Comparison of ENCODE assay signal across 20 cellular contexts in the genomic region with DNA sequence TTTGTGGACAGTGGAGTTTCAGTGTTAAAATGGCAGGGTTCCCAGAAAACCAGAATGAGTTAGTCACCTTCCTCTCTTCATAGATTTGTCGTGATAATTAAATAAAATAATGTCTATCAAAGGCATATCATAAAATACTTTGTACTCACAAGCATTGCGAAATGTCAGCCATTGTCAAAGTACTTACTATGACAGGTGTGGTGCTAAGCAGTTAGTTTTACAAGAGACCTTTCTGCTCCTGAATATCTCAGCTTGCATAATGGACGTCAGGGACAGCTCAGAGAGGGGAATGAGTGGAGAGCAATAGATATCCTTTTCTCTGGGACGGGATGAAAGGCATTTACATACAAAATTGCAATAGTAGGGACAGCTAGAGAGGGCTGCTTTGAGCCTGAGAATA.
DNase-seq lines count a peak whose midpoint lies in the region; ATAC-seq and TF ChIP-seq lines count a peak whose summit lies in the region.
"Had no signal": no experiment of that assay in that cellular context is flagged by ENCODE, and none has a peak within 500 bp of the region (broad histone marks: within the 10 kb centered on the region; RNA-seq: fewer than 3 reads in every experiment).

No MANE protein-coding gene starts in this region.

- H3K18ac ChIP-seq in mesenchymal stem cell (ENCODE audit: low read depth in 1 of 2, low read length in 2 of 2): no peak overlapping the region

- H3K27me3 ChIP-seq in colonic mucosa (no peaks in the 10 kb centered on the region), mesenchymal stem cell (ENCODE audit: control insufficient read depth in 1 of 2, insufficient read depth in 1 of 2, low read length in 2 of 2) (no peaks in the 10 kb centered on the region)
- H3K27me3 ChIP-seq: MG63, Peyer's patch, SJCRH30 had no signal

- 57% methylated on average over 3 of the region's 4 CpGs for WGBS in mesenchymal stem cell

- intact Hi-C loops in colonic mucosa (cut with DNase I): no loop called here

- H3K14ac ChIP-seq in mesenchymal stem cell (ENCODE audit: low read length in 2 of 2): no peak overlapping the region

- no peak overlapping the region for H3K4me3 ChIP-seq in colonic mucosa
- H3K4me3 ChIP-seq in mesenchymal stem cell (ENCODE audit: insufficient read depth in 1 of 2, low read depth in 1 of 2, low read length in 2 of 2): no peak overlapping the region
- H3K4me3 ChIP-seq: MG63, Peyer's patch, SJCRH30 had no signal

- DNase-seq in NCI-H510A treated with DMSO at 0.1 percent for 48 hours (lab: John Stamatoyannopoulos, UW) (peak; percentile 12), NCI-H510A (lab: John Stamatoyannopoulos, UW) (no peak), NCI-H187 treated with DMSO at 0.1 percent for 48 hours (lab: John Stamatoyannopoulos, UW) (peak; percentile 50), colonic mucosa (peak; percentile 19), mesenchymal stem cell (no peak), GM13976 (ENCODE audit: low spot score) (no peak)
- DNase-seq in activated T-cell treated with anti-CD3 and anti-CD28 coated beads, Interleukin-2, amount 50 U/mL, for 48 hours: no peak
- DNase-seq: AML-193; C1 segment of cervical spinal cord; CD8-positive, alpha-beta memory T cell; GDM1; Kasumi-1; MG63; NCI-H1436; NCI-H2029; NCI-H2171; NCI-H748 treated with DMSO at 0.1 percent for 48 hours; Peyer's patch; SJCRH30 had no signal

- H3K4ac ChIP-seq in mesenchymal stem cell (ENCODE audit: low read depth in 1 of 2, low read length in 2 of 2): no peak overlapping the region

- H3K9ac ChIP-seq in colonic mucosa (ENCODE audit: low read depth in 2 of 2, low read length in 2 of 2) (no peak overlapping the region), mesenchymal stem cell (ENCODE audit: low read length) (no peak overlapping the region)

- H3K9me3 ChIP-seq in colonic mucosa (no peaks in the 10 kb centered on the region), mesenchymal stem cell (ENCODE audit: control insufficient read depth, low read length) (no peaks in the 10 kb centered on the region)
- H3K9me3 ChIP-seq: MG63, Peyer's patch, SJCRH30 had no signal

- H3K79me1 ChIP-seq in mesenchymal stem cell (replicated peaks; ENCODE audit: low read length, poor library complexity, severe bottlenecking): no peaks in the 10 kb centered on the region

- H2AFZ ChIP-seq in mesenchymal stem cell (ENCODE audit: low read depth, low read length): no peak overlapping the region

- no peak overlapping the region for H2BK120ac ChIP-seq in mesenchymal stem cell (ENCODE audit: low read depth, low read length)

- H2BK12ac ChIP-seq in mesenchymal stem cell (ENCODE audit: low read length in 2 of 2): no peak overlapping the region

- no peak for ATAC-seq in HG02678 (IDR thresholded peaks at IDR 0.05; ENCODE audit: unreplicated experiment)

- in situ Hi-C loops in GM13976 (cut with MboI; ENCODE audit: low sequenced_read_pairs, unreplicated experiment): no loop called here

- H3K36me3 ChIP-seq in colonic mucosa: no peaks in the 10 kb centered on the region
- no peaks in the 10 kb centered on the region for H3K36me3 ChIP-seq in mesenchymal stem cell (ENCODE audit: control insufficient read depth in 1 of 2, insufficient read depth in 2 of 2, low read depth in 1 of 2, low read length in 2 of 2)
- H3K36me3 ChIP-seq: MG63, Peyer's patch, SJCRH30 had no signal

- H2AK5ac ChIP-seq in mesenchymal stem cell (ENCODE audit: low read length, severe bottlenecking): no peak overlapping the region

- H3K27ac ChIP-seq in colonic mucosa: no peak overlapping the region
- H3K27ac ChIP-seq in mesenchymal stem cell (ENCODE audit: low read length, poor library complexity, severe bottlenecking): no peak overlapping the region
- H3K27ac ChIP-seq: Peyer's patch, SJCRH30 had no signal

- H3K4me2 ChIP-seq in mesenchymal stem cell (ENCODE audit: low read length, poor library complexity, severe bottlenecking): no peak overlapping the region

- H4K8ac ChIP-seq in mesenchymal stem cell (ENCODE audit: low read length): no peak overlapping the region

- H3K4me1 ChIP-seq in colonic mucosa (no peaks in the 10 kb centered on the region), mesenchymal stem cell (ENCODE audit: control insufficient read depth, insufficient read depth, low read depth, low read length) (no peaks in the 10 kb centered on the region)
- H3K4me1 ChIP-seq: Peyer's patch, SJCRH30 had no signal

- H2BK15ac ChIP-seq in mesenchymal stem cell (ENCODE audit: low read depth, poor library complexity, severe bottlenecking): no peak overlapping the region

- H3K23ac ChIP-seq in mesenchymal stem cell (ENCODE audit: low read length in 2 of 2): no peak overlapping the region

- TF ChIP-seq CTCF in colonic mucosa (IDR thresholded peaks at IDR 0.05) (no peak), GM13976 (IDR thresholded peaks at IDR 0.05; ENCODE audit: borderline replicate concordance, control extremely low read depth, extremely low read depth, insufficient read depth, missing control alignments) (no peak)

- H4K91ac ChIP-seq in mesenchymal stem cell (ENCODE audit: low read length): no peak overlapping the region

- peak overlapping the region; percentile 24 for H2BK5ac ChIP-seq in mesenchymal stem cell (ENCODE audit: low read depth, low read length, poor library complexity, severe bottlenecking)

Comparison
In these comparisons a context has a peak if more than half of its experiments do, and no peak if none do; other contexts are left out.
1. DNase-seq: peak in NCI-H510A treated with DMSO at 0.1 percent for 48 hours (single experiment), NCI-H187 treated with DMSO at 0.1 percent for 48 hours (single experiment) and colonic mucosa (single experiment); none in NCI-H510A (single experiment), mesenchymal stem cell (single experiment), GM13976 (single experiment) and activated T-cell treated with anti-CD3 and anti-CD28 coated beads, Interleukin-2, amount 50 U/mL, for 48 hours (0 of 2).